In genomic region chr5:93874080-93874479, GRCh38 we compare ENCODE assay signal across 8 cellular contexts.
DNase-seq lines count a peak whose midpoint lies in the region; ATAC-seq and TF ChIP-seq lines count a peak whose summit lies in the region.

No MANE protein-coding gene starts in this region.

- no peaks in the 10 kb centered on the region for H3K9me3 ChIP-seq in BE2C

- no peak for TF ChIP-seq CTCF in fibroblast of pulmonary artery (IDR thresholded peaks at IDR 0.05; ENCODE audit: low read length, missing control alignments)
- TF ChIP-seq CTCF in BE2C (IDR thresholded peaks at IDR 0.05; ENCODE audit: low read depth, low read length), result no peak

- H3K4me3 ChIP-seq in fibroblast of pulmonary artery (replicated peaks; ENCODE audit: low read depth, low read length) (no peak overlapping the region), BE2C (ENCODE audit: low read depth, low read length) (no peak overlapping the region)

- no peaks in the 10 kb centered on the region for H3K36me3 ChIP-seq in BE2C

- ATAC-seq in GM18511 (IDR thresholded peaks at IDR 0.05; ENCODE audit: unreplicated experiment), result peak; percentile 76
- ATAC-seq in GM21737 (IDR thresholded peaks at IDR 0.05; ENCODE audit: unreplicated experiment), result peak; percentile 55
- ATAC-seq in HG03565 (IDR thresholded peaks at IDR 0.05; ENCODE audit: unreplicated experiment), result peak; percentile 72
- no peak for ATAC-seq in left ventricle myocardium superior

- H3K4me1 ChIP-seq in BE2C, result no peaks in the 10 kb centered on the region; the same call in 1 of the 2 replicates

- DNase-seq in fibroblast of pulmonary artery (ENCODE audit: low read depth) (peak; percentile 61), NCI-H2029 treated with DMSO at 0.1 percent for 48 hours (lab: John Stamatoyannopoulos, UW) (no peak), left ventricle myocardium superior (no peak), occipital lobe (lab: John Stamatoyannopoulos, UW) (no peak), BE2C (no peak)

- H3K27me3 ChIP-seq in BE2C, result no peaks in the 10 kb centered on the region

- intact Hi-C loops in left ventricle myocardium superior (cut with micrococcal nuclease), result no loop called here
